ENCODE assay signal across 8 cellular contexts in the genomic region with DNA sequence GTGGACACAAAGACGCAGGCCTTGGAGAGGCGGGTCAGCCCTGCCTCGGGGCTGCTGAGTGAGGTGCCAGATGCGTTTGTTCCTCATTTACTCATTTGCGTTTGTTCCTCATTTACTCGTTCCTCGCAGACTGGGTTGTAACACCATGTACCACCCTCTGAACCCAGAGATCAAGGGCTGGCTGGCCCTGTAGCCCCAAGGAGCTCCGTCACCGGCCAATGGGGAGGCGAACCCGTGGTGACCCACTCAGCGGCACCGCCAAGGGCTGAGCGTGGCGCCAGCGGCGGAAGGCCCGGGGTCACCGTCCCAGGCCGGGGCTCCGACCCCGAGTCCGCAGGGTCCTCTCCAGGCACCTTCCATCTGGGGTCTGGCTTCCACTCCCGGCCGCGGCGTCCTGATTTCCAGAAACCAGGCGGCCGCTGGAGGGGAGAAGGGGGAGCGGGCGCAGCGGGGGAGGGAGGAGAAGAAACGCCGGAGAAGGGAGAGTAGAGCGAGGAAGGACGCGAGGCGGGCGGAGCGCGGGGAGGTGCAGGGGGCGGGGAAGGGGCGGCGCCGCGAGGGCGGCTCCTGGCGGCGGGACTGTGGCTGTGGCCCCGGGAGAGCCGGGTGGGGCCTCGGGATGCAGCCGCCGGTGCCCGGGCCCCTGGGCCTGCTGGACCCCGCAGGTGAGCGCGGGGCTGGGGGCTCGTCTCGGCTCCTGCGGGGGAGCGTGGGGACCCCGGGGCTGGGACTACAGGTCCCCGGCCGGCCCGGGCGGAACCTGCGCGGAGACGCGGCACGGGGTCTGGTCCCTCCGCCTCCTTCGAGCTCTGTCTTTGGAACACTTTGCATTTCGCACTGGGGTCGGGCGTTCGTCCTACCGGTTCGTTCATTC. TPM values are rescaled to one million over a fixed set of nuclear protein-coding genes. Genes with fewer than 3 reads are reported as not detected.
DNase-seq lines count a peak whose midpoint lies in the region; ATAC-seq and TF ChIP-seq lines count a peak whose summit lies in the region.

Gene TMEM255B (plus strand): TSS at position 576 of the 874 bp plus-strand sequence. CDS start 44 bp downstream, at position 620.

- no peak within 1 kb of the TSS for H3K27ac Mint-ChIP-seq in CD4-positive, alpha-beta T cell

- H3K36me3 ChIP-seq in KMS-11 (ENCODE audit: insufficient read depth) (no peaks in the 10 kb centered on the region), SK-N-MC (ENCODE audit: insufficient read depth, low read length) (no peaks in the 10 kb centered on the region)

- intact Hi-C loops in CD4-positive, alpha-beta T cell (cut with DNase I, micrococcal nuclease): no loop called here

- no peaks in the 10 kb centered on the region for H3K9me3 ChIP-seq in CD4-positive, alpha-beta T cell (ENCODE audit: control insufficient read depth, low read length)
- no peaks in the 10 kb centered on the region for H3K9me3 ChIP-seq in SK-N-MC (ENCODE audit: low read depth, low read length)

- H3K27me3 Mint-ChIP-seq in CD4-positive, alpha-beta T cell: peaks cover 59% of the 10 kb centered on the region

- peak; percentile 49 for TF ChIP-seq CTCF in CD4-positive, alpha-beta T cell (IDR thresholded peaks at IDR 0.05)
- TF ChIP-seq CTCF in KMS-11 (conservative IDR thresholded peaks at IDR 0.05; ENCODE audit: low read depth, low read length): no peak

- H3K4me1 Mint-ChIP-seq in CD4-positive, alpha-beta T cell (ENCODE audit: low read depth): peaks cover 12% of the 10 kb centered on the region

- H3K9ac ChIP-seq in KMS-11 (no peak within 1 kb of the TSS), SK-N-MC (ENCODE audit: insufficient read length) (peak within 1 kb of the TSS; percentile 46)

- H3K4me2 ChIP-seq in KMS-11: peak within 1 kb of the TSS; percentile 68

- H4K20me1 ChIP-seq in KMS-11 (ENCODE audit: insufficient read depth): no peaks in the 10 kb centered on the region

- H3K4me1 ChIP-seq in KMS-11 (ENCODE audit: low read depth, poor library complexity, severe bottlenecking): peaks cover 3% of the 10 kb centered on the region

- no peaks in the 10 kb centered on the region for H3K9me3 Mint-ChIP-seq in CD4-positive, alpha-beta T cell

- H3K27ac ChIP-seq in CD4-positive, alpha-beta T cell (ENCODE audit: low read depth, low read length): no peak within 1 kb of the TSS
- H3K27ac ChIP-seq in KMS-11 (no peak within 1 kb of the TSS), SK-N-MC (no peak within 1 kb of the TSS), substantia nigra (ENCODE audit: low read depth, low read length, poor library complexity, severe bottlenecking) (peak within 1 kb of the TSS; percentile 83)

- peak; percentile 54 to 81 (median 68) for DNase-seq in CD4-positive, alpha-beta T cell
- DNase-seq in SK-N-MC (ENCODE audit: low read depth, low spot score) (no peak), globus pallidus (ENCODE audit: low spot score) (peak; percentile 63), nucleus accumbens (lab: John Stamatoyannopoulos, UW) (peak in 51 of 56 donors; percentile 17 to 80 (median 54)), substantia nigra (lab: John Stamatoyannopoulos, UW) (peak in 45 of 49 donors; percentile 23 to 81 (median 63))
- DNase-seq in activated naive CD4-positive, alpha-beta T cell treated with anti-CD3 and anti-CD28 coated beads, Interleukin-2, amount 50 U/mL, for 16 hours: peak; percentile 79

- peak; percentile 96 for ATAC-seq in CD4-positive, alpha-beta T cell (ENCODE audit: poor library complexity)
- peak; percentile 96 for ATAC-seq in GM21390 (IDR thresholded peaks at IDR 0.05; ENCODE audit: unreplicated experiment)

- H3K4me3 ChIP-seq in KMS-11 (IDR thresholded peaks at IDR 0.05; ENCODE audit: insufficient read depth, low read depth, low read length) (no peak within 1 kb of the TSS), SK-N-MC (peak within 1 kb of the TSS; percentile 80)

- CTCF ChIA-PET in CD4-positive, alpha-beta T cell (lab: Charles Lee): interaction anchor here (0.8 kb wide), 1 partner anchor 17 kb away, joined by 3 read pairs; no protein-coding TSS in a partner anchor

- peaks cover 45% of the 10 kb centered on the region for H3K27me3 ChIP-seq in CD4-positive, alpha-beta T cell (ENCODE audit: control insufficient read depth, insufficient read depth, low read length)
- peaks cover 68% of the 10 kb centered on the region for H3K27me3 ChIP-seq in KMS-11 (ENCODE audit: insufficient read depth, low read depth)

- no peaks in the 10 kb centered on the region for H3K79me2 ChIP-seq in KMS-11 (ENCODE audit: insufficient read depth, low read depth)

- POLR2A ChIA-PET in CD4-positive, alpha-beta T cell (lab: Charles Lee): no interaction called here

- no peaks in the 10 kb centered on the region for H3K36me3 Mint-ChIP-seq in CD4-positive, alpha-beta T cell (ENCODE audit: low read depth)

- H2AFZ ChIP-seq in KMS-11 (ENCODE audit: low read depth): peak within 1 kb of the TSS; percentile 57; the same call in 1 of the 2 replicates

- H3K4me3 Mint-ChIP-seq in CD4-positive, alpha-beta T cell: peak within 1 kb of the TSS; percentile 85

RNA-seq across cellular contexts. Expression of gene TMEM255B, which starts in this region (rescaled TPM):
- total RNA-seq in CD4-positive, alpha-beta T cell: 1 to 10 TPM; 1.0 to 1.2 TPM
